Comparison of ENCODE assay signal across 19 cellular contexts in the genomic region with DNA sequence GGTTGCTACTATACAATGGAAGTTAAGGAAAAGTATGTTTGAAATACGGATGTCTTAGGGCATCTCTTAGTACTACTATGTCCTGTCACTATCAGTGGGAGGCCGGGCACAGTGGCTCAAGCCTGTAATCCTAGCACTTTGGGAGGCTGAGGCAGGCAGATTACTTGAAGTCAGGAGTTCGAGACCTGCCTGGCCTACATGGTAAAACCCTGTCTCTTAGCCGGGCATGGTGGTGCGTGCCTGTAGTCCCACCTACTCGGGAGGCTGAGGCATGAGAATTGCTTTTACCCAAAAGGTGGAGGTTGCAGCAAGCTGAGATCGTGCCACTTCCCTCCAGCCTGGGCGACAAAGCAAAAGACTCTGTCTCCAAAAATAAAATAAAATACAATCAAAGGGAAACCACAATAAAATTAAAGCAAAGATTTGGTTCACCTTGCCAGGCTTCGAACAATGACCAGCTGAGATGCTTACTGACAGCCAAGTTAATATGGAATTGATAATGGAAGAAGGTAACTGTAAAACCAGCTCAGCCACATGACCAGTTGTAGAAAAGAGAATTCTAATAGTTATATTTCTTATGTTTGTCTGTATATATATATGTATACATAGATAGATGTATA.
"Had no signal": no experiment of that assay in that cellular context is flagged by ENCODE, and none has a peak within 500 bp of the region (broad histone marks: within the 10 kb centered on the region; RNA-seq: fewer than 3 reads in every experiment).

No MANE protein-coding gene starts in this region.

- H3K4me1 Mint-ChIP-seq: immature natural killer cell had no signal

- H3K9me3 Mint-ChIP-seq: T-helper 2 cell treated with Interferon-gamma antibody and Interleukin-4, amounts not matched to agents 5 μg/mL and 100 μg/mL, for 36 hours had no signal

- H3K36me3 Mint-ChIP-seq: immature natural killer cell had no signal

- H3K4me3 Mint-ChIP-seq: immature natural killer cell; T-helper 2 cell treated with Interferon-gamma antibody and Interleukin-4, amounts not matched to agents 5 μg/mL and 100 μg/mL, for 36 hours had no signal

- H3K4me3 ChIP-seq: sigmoid colon, smooth muscle cell, upper lobe of right lung had no signal

- H3K27ac ChIP-seq: foreskin keratinocyte, sigmoid colon, upper lobe of right lung had no signal

- H3K4me1 ChIP-seq: upper lobe of right lung had no signal

- DNase-seq: activated CD4-positive, alpha-beta T cell treated with anti-CD3 and anti-CD28 coated beads, Interleukin-2, amount 50 U/mL, for 4 hours; activated CD8-positive, alpha-beta memory T cell treated with anti-CD3 and anti-CD28 coated beads, Interleukin-2, amount 50 U/mL, for 48 hours; activated naive CD4-positive, alpha-beta T cell treated with Interleukin-2 at 50 U/mL for 16 hours; activated T-cell treated with anti-CD3 and anti-CD28 coated beads, Interleukin-2, amount 50 U/mL, for 48 hours; erythroblast; foreskin keratinocyte; immature natural killer cell; kidney glomerular epithelial cell; left ventricle myocardium superior; nucleus accumbens; retina; sigmoid colon; stimulated activated CD4-positive, alpha-beta T cell treated with anti-CD3 and anti-CD28 coated beads, Interleukin-15, amount 100 ng/mL, for 24 hours; stimulated activated CD4-positive, alpha-beta T cell treated with anti-CD3 and anti-CD28 coated beads, Interleukin-2, amount 100 ng/mL, for 48 hours; stimulated activated naive CD4-positive, alpha-beta T cell treated with Interleukin-2 at 50 U/mL for 16 hours; upper lobe of right lung had no signal

- H3K9me3 ChIP-seq: sigmoid colon, upper lobe of right lung had no signal

- H3K4me2 ChIP-seq: smooth muscle cell had no signal

- H3K27me3 ChIP-seq: foreskin keratinocyte had no signal

- H3K27ac Mint-ChIP-seq: immature natural killer cell; T-helper 2 cell treated with Interferon-gamma antibody and Interleukin-4, amounts not matched to agents 5 μg/mL and 100 μg/mL, for 36 hours had no signal

- ATAC-seq: foreskin keratinocyte, left ventricle myocardium superior, SK-N-SH treated with all-trans-retinoic acid at 6 μM for 48 hours, upper lobe of right lung had no signal

- H3K36me3 ChIP-seq: sigmoid colon, upper lobe of right lung had no signal
